Comparison of ENCODE assay signal across 1 cellular context in the genomic region with DNA sequence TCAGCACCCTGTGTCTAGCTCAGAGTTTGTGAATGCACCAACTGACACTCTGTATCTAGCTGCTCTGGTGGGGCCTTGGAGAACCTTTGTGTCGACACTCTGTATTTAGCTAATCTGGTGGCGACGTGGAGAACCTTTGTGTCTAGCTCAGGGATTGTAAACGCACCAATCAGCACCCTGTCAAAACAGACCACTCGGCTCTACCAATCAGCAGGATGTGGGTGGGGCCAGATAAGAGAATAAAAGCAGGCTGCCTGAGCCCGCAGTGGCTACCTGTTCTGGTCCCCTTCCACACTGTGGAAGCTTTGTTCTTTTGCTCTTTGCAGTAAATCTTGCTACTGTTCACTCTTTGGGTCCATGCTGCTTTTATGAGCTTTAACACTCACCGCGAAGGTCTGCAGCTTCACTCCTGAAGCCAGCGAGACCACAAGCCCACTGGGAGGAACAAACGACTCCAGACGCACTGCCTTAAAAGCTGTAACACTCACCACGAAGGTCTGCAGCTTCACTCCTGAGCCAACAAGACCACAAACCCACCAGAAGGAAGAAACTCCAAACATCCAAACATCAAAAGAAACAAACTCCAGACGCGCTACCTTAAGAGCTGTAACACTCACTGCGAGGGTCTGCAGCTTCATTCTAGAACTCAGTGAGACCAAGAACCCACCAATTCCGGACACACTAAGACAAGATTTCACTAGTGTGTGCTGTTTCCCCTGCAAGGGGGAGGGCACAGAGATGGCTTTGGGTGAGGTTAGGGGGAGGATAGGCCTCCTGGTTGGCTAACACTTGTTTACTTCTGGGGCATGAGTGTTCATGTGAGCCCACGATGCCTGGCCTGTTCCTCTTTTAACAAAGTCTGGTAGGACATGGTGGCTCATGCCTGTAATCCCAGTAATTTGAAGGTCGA.
TF ChIP-seq lines count a peak whose summit lies in the region.
"Not testable (repeated sequence)": the region's sequence is repeated elsewhere in the genome, so short reads cannot be mapped to it uniquely, and the experiment has no call there.

A gene with protein sequence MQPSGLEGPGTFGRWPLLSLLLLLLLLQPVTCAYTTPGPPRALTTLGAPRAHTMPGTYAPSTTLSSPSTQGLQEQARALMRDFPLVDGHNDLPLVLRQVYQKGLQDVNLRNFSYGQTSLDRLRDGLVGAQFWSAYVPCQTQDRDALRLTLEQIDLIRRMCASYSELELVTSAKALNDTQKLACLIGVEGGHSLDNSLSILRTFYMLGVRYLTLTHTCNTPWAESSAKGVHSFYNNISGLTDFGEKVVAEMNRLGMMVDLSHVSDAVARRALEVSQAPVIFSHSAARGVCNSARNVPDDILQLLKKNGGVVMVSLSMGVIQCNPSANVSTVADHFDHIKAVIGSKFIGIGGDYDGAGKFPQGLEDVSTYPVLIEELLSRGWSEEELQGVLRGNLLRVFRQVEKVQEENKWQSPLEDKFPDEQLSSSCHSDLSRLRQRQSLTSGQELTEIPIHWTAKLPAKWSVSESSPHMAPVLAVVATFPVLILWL (minus strand): TSS at position 706 of the 910 bp plus-strand sequence. CDS start 6,272 bp downstream, outside the sequence.

TF ChIP-seq in HepG2, 621 proteins besides CTCF, POLR2A, EP300 and RAD21 (continues in another document):
- TF ChIP-seq ZNF614 (CRISPR knock-in tag; IDR thresholded peaks at IDR 0.05; ENCODE audit: borderline replicate concordance) (0 out of 2 replicates have a peak, but pooled peaks have one; percentile 16), SMAD3 (CRISPR knock-in tag; IDR thresholded peaks at IDR 0.05) (0 out of 2 replicates have a peak, but pooled peaks have one; percentile 48), ZNF572 (CRISPR knock-in tag; IDR thresholded peaks at IDR 0.05) (0 out of 2 replicates have a peak, but pooled peaks have one; percentile 22), ZNF878 (CRISPR knock-in tag; IDR thresholded peaks at IDR 0.05) (peak; percentile 47; the same call in 1 of the 2 replicates), GTF2F1 (IDR thresholded peaks at IDR 0.05; ENCODE audit: low read length) (peak; percentile 85; the same call in 1 of the 2 replicates), KLF6 (CRISPR knock-in tag; IDR thresholded peaks at IDR 0.05) (peak; percentile 74; the same call in 1 of the 2 replicates), NFYB (CRISPR knock-in tag; IDR thresholded peaks at IDR 0.05) (peak; percentile 89), HIVEP1 (CRISPR knock-in tag; IDR thresholded peaks at IDR 0.05) (peak; percentile 10; the same call in 1 of the 2 replicates), KMT2B (CRISPR knock-in tag; IDR thresholded peaks at IDR 0.05) (0 out of 2 replicates have a peak, but pooled peaks have one; percentile 25), RBM22 (optimal IDR thresholded peaks at IDR 0.05; ENCODE audit: low read length) (peak; percentile 23), POGZ (CRISPR knock-in tag; IDR thresholded peaks at IDR 0.05) (peak; percentile 92), SOX13 (IDR thresholded peaks at IDR 0.05) (peak; percentile 13; the same call in 1 of the 2 replicates), SOX13 (CRISPR knock-in tag; conservative IDR thresholded peaks at IDR 0.05 in 1 of 2, IDR thresholded peaks at IDR 0.05 in 1 of 2) (peak; percentile 41 to 48; a peak in 1 of 4 replicates), ZNF772 (CRISPR knock-in tag; IDR thresholded peaks at IDR 0.05) (peak; percentile 66; the same call in 1 of the 2 replicates), FOXA1 (CRISPR knock-in tag; IDR thresholded peaks at IDR 0.05) (peak; percentile 45; the same call in 1 of the 2 replicates), KLF16 (CRISPR knock-in tag; IDR thresholded peaks at IDR 0.05) (peak in 1 of 2 experiments; percentile 57; a peak in 1 of 4 replicates), ZNF350 (CRISPR knock-in tag; IDR thresholded peaks at IDR 0.05; ENCODE audit: borderline replicate concordance, low read depth) (peak; percentile 47; the same call in 1 of the 2 replicates), MED1 (CRISPR knock-in tag; IDR thresholded peaks at IDR 0.05) (peak; percentile 69), NFYC (CRISPR knock-in tag; IDR thresholded peaks at IDR 0.05) (peak; percentile 88), GATAD1 (CRISPR knock-in tag; IDR thresholded peaks at IDR 0.05) (peak; percentile 9; the same call in 1 of the 2 replicates), GATAD2A (CRISPR knock-in tag; IDR thresholded peaks at IDR 0.05) (peak; percentile 21; the same call in 1 of the 2 replicates), SETDB1 (CRISPR knock-in tag; IDR thresholded peaks at IDR 0.05; ENCODE audit: borderline replicate concordance) (peak; percentile 13; the same call in 1 of the 2 replicates), YEATS4 (CRISPR knock-in tag; IDR thresholded peaks at IDR 0.05; ENCODE audit: borderline replicate concordance) (peak; percentile 24; the same call in 1 of the 2 replicates), ZSCAN9 (CRISPR knock-in tag; IDR thresholded peaks at IDR 0.05; ENCODE audit: borderline replicate concordance) (peak; percentile 68; the same call in 1 of the 2 replicates), SAP130 (CRISPR knock-in tag; IDR thresholded peaks at IDR 0.05; ENCODE audit: low read depth) (peak; percentile 53), DNMT1 (CRISPR knock-in tag; IDR thresholded peaks at IDR 0.05) (0 out of 2 replicates have a peak, but pooled peaks have one; percentile 5)
- TF ChIP-seq, protein P1, sequence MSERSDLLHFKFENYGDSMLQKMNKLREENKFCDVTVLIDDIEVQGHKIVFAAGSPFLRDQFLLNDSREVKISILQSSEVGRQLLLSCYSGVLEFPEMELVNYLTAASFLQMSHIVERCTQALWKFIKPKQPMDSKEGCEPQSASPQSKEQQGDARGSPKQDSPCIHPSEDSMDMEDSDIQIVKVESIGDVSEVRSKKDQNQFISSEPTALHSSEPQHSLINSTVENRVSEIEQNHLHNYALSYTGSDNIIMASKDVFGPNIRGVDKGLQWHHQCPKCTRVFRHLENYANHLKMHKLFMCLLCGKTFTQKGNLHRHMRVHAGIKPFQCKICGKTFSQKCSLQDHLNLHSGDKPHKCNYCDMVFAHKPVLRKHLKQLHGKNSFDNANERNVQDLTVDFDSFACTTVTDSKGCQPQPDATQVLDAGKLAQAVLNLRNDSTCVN (CRISPR knock-in tag; IDR thresholded peaks at IDR 0.05; ENCODE audit: borderline replicate concordance) = peak; percentile 34; the same call in 1 of the 2 replicates
- TF ChIP-seq, protein P2, sequence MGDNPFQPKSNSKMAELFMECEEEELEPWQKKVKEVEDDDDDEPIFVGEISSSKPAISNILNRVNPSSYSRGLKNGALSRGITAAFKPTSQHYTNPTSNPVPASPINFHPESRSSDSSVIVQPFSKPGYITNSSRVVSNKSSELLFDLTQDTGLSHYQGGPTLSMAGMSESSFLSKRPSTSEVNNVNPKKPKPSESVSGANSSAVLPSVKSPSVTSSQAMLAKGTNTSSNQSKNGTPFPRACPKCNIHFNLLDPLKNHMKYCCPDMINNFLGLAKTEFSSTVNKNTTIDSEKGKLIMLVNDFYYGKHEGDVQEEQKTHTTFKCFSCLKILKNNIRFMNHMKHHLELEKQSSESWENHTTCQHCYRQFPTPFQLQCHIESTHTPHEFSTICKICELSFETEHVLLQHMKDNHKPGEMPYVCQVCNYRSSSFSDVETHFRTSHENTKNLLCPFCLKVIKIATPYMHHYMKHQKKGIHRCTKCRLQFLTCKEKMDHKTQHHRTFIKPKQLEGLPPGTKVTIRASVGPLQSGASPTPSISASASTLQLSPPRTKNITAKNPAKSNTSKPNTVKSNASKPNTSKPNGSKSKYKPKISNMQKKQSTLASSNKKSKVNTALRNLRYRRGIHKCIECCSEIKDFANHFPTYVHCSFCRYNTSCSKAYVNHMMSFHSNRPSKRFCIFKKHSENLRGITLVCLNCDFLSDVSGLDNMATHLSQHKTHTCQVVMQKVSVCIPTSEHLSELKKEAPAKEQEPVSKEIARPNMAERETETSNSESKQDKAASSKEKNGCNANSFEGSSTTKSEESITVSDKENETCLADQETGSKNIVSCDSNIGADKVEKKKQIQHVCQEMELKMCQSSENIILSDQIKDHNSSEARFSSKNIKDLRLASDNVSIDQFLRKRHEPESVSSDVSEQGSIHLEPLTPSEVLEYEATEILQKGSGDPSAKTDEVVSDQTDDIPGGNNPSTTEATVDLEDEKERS (CRISPR knock-in tag; IDR thresholded peaks at IDR 0.05) = peak; percentile 88
- TF ChIP-seq, protein P3, sequence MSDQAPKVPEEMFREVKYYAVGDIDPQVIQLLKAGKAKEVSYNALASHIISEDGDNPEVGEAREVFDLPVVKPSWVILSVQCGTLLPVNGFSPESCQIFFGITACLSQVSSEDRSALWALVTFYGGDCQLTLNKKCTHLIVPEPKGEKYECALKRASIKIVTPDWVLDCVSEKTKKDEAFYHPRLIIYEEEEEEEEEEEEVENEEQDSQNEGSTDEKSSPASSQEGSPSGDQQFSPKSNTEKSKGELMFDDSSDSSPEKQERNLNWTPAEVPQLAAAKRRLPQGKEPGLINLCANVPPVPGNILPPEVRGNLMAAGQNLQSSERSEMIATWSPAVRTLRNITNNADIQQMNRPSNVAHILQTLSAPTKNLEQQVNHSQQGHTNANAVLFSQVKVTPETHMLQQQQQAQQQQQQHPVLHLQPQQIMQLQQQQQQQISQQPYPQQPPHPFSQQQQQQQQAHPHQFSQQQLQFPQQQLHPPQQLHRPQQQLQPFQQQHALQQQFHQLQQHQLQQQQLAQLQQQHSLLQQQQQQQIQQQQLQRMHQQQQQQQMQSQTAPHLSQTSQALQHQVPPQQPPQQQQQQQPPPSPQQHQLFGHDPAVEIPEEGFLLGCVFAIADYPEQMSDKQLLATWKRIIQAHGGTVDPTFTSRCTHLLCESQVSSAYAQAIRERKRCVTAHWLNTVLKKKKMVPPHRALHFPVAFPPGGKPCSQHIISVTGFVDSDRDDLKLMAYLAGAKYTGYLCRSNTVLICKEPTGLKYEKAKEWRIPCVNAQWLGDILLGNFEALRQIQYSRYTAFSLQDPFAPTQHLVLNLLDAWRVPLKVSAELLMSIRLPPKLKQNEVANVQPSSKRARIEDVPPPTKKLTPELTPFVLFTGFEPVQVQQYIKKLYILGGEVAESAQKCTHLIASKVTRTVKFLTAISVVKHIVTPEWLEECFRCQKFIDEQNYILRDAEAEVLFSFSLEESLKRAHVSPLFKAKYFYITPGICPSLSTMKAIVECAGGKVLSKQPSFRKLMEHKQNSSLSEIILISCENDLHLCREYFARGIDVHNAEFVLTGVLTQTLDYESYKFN (CRISPR knock-in tag; conservative IDR thresholded peaks at IDR 0.05) = 0 out of 2 replicates have a peak, but pooled peaks have one; percentile 5
- TF ChIP-seq FOXA1 (IDR thresholded peaks at IDR 0.05) = not testable (repeated sequence)
- TF ChIP-seq, protein P4, sequence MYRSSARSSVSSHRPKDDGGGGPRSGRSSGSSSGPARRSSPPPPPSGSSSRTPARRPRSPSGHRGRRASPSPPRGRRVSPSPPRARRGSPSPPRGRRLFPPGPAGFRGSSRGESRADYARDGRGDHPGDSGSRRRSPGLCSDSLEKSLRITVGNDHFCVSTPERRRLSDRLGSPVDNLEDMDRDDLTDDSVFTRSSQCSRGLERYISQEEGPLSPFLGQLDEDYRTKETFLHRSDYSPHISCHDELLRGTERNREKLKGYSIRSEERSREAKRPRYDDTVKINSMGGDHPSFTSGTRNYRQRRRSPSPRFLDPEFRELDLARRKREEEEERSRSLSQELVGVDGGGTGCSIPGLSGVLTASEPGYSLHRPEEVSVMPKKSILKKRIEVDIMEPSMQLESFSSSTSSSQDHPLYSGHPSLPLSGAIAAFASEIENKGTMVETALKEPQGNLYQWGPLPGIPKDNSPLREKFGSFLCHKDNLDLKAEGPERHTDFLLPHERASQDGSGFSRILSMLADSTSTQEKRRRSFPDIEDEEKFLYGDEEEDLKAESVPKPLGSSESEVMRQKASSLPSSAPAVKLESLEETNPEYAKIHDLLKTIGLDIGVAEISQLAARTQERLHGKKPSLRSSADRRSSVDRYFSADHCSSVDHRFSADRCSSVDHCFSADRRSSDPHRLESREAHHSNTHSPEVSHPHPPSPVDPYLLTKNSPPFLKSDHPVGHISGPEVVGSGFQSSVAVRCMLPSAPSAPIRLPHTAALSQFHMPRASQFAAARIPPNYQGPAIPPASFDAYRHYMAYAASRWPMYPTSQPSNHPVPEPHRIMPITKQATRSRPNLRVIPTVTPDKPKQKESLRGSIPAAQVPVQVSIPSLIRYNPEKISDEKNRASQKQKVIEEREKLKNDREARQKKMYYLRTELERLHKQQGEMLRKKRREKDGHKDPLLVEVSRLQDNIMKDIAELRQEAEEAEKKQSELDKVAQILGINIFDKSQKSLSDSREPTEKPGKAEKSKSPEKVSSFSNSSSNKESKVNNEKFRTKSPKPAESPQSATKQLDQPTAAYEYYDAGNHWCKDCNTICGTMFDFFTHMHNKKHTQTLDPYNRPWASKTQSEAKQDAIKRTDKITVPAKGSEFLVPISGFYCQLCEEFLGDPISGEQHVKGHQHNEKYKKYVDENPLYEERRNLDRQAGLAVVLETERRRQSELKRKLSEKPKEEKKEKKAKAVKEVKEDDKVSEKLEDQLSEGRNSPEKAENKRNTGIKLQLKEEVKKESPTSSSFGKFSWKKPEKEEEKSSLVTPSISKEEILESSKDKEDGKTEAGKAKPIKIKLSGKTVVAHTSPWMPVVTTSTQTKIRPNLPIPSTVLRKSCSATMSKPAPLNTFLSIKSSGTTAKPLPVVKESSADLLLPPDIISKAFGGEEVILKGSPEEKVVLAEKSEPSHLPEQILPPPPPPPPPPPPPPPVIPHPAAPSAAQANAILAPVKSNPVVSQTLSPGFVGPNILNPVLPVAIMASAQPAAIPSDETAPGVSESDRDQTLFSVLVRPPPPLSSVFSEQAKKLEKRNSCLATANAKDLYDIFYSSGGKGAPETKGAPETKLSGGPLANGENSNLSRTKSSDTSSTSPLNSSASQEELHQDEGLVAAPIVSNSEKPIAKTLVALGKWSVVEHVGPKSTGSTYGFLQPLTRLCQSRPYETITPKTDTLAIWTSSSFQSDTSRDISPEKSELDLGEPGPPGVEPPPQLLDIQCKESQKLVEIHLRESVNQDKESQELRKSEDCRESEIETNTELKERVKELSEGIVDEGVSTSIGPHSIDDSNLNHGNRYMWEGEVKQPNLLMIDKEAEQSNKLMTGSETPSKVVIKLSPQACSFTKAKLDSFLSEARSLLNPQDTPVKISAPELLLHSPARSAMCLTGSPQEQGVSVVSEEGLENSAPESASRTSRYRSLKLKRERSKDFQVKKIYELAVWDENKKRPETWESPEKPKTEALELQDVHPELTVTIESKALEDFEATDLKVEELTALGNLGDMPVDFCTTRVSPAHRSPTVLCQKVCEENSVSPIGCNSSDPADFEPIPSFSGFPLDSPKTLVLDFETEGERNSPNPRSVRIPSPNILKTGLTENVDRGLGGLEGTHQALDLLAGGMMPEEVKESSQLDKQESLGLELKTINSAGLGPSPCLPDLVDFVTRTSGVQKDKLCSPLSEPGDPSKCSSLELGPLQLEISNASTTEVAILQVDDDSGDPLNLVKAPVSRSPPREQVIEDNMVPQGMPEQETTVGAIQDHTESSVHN (CRISPR knock-in tag; IDR thresholded peaks at IDR 0.05) = 0 out of 2 replicates have a peak, but pooled peaks have one; percentile 31
- TF ChIP-seq, protein P5, sequence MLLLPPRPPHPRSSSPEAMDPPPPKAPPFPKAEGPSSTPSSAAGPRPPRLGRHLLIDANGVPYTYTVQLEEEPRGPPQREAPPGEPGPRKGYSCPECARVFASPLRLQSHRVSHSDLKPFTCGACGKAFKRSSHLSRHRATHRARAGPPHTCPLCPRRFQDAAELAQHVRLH (CRISPR knock-in tag; IDR thresholded peaks at IDR 0.05; ENCODE audit: borderline replicate concordance, low read depth) = peak; percentile 58; the same call in 1 of the 2 replicates
